In the genomic region with DNA sequence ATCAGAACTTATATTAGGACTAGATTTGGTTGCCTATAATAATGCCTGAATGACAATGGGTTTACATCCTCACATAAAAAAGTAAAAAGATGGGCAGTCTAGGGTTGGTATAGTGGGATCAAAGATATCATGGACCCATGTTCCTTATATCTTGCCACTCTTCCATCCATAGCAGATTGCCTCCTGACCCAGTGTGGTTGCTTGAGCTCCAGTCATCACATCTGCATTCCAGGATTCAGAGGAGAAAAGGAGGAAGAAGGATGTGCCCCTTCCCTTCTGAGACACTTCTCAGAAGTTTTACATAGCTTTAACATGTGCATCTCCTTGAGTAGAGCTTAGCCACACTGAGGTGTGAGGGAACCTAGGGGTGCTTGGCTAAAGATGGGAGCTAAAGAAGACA, we compare ENCODE assay signal across 8 cellular contexts.
"Had no signal": no experiment of that assay in that cellular context is flagged by ENCODE, and none has a peak within 500 bp of the region (broad histone marks: within the 10 kb centered on the region; RNA-seq: fewer than 3 reads in every experiment).

No MANE protein-coding gene starts in this region.

- H3K4me1 ChIP-seq: HAP-1 had no signal

- H3K9me3 ChIP-seq: HAP-1 had no signal

- H3K27ac Mint-ChIP-seq: GM23338 had no signal

- H3K9ac ChIP-seq: KMS-11 had no signal

- H3K36me3 ChIP-seq: HAP-1 had no signal

- H3K4me2 ChIP-seq: GM23338, KMS-11 had no signal

- H2AFZ ChIP-seq: GM23338 had no signal

- H3K4me3 ChIP-seq: GM23338, HAP-1 had no signal

- ATAC-seq: GM23338, HCT116 had no signal

- H3K4me3 Mint-ChIP-seq: GM23338 had no signal

- H3K27ac ChIP-seq: HL-60, KMS-11 had no signal

- DNase-seq: H7, IMR-90, KBM-7 had no signal
